ENCODE assay signal across 10 cellular contexts in the genomic region with DNA sequence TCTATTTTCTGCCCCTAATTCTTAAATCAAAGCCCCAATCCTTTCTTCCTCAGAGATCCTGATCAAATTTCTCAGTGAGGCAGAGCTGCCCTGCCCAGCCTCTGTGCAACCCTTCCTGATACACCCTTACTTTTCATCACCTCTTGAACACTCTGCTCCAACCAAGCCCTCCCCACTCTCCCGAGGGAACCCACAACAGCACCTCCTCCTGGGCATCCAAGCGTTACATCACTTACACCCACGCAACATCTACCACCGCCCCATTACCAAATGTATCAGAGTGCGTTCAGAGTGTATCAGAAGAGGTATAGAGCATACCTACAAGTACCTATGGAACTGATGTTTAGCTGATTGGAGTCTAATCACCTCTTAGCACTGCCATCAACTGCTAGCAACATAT.
DNase-seq lines count a peak whose midpoint lies in the region; ATAC-seq, FAIRE-seq and TF ChIP-seq lines count a peak whose summit lies in the region.
"Had no signal": no experiment of that assay in that cellular context is flagged by ENCODE, and none has a peak within 500 bp of the region (broad histone marks: within the 10 kb centered on the region; RNA-seq: fewer than 3 reads in every experiment).

No MANE protein-coding gene starts in this region.

- no peaks in the 10 kb centered on the region for H3K4me1 ChIP-seq in BE2C

- peaks cover 43% of the 10 kb centered on the region for H3K4me1 Mint-ChIP-seq in T-helper 2 cell treated with Interferon-gamma antibody and Interleukin-4, amounts not matched to agents 5 μg/mL and 100 μg/mL, for 36 hours (ENCODE audit: low read depth)

- peak overlapping the region; percentile 93 for H3K27ac Mint-ChIP-seq in T-helper 2 cell treated with Interferon-gamma antibody and Interleukin-4, amounts not matched to agents 5 μg/mL and 100 μg/mL, for 36 hours

- no peaks in the 10 kb centered on the region for H3K9me3 ChIP-seq in BE2C

- 0 out of 2 replicates have a peak, but pooled peaks have one; percentile 11 for TF ChIP-seq CTCF in BE2C (IDR thresholded peaks at IDR 0.05; ENCODE audit: low read depth, low read length)

- H3K27me3 ChIP-seq in BE2C, result no peaks in the 10 kb centered on the region

- H3K4me3 Mint-ChIP-seq in T-helper 2 cell treated with Interferon-gamma antibody and Interleukin-4, amounts not matched to agents 5 μg/mL and 100 μg/mL, for 36 hours, result peak overlapping the region; percentile 74

- H3K9me3 Mint-ChIP-seq in T-helper 2 cell treated with Interferon-gamma antibody and Interleukin-4, amounts not matched to agents 5 μg/mL and 100 μg/mL, for 36 hours, result peaks cover 5% of the 10 kb centered on the region

- FAIRE-seq in GM19239 (lab: Jason Lieb, UNC), result peak; percentile 69

- ATAC-seq in HG03565 (IDR thresholded peaks at IDR 0.05; ENCODE audit: unreplicated experiment), result no peak

- H3K36me3 Mint-ChIP-seq in T-helper 2 cell treated with Interferon-gamma antibody and Interleukin-4, amounts not matched to agents 5 μg/mL and 100 μg/mL, for 36 hours (ENCODE audit: low read depth), result peaks cover 33% of the 10 kb centered on the region

- peaks cover 5% of the 10 kb centered on the region for H3K36me3 ChIP-seq in BE2C

- H3K27me3 Mint-ChIP-seq in T-helper 2 cell treated with Interferon-gamma antibody and Interleukin-4, amounts not matched to agents 5 μg/mL and 100 μg/mL, for 36 hours (ENCODE audit: low read depth), result no peaks in the 10 kb centered on the region

- peak; percentile 13 for DNase-seq in BE2C
- no peak for DNase-seq in GM19239 (ENCODE audit: insufficient read length, low spot score)
- no peak for DNase-seq in T-helper 2 cell treated with Interferon-gamma antibody and Interleukin-4, amounts not matched to agents 5 μg/mL and 100 μg/mL, for 36 hours (ENCODE audit: low spot score)
- DNase-seq in iPS-NIHi11 (ENCODE audit: low spot score), result peak; percentile 35
- DNase-seq in MV-4-11 (lab: John Stamatoyannopoulos, UW), result no peak
- no peak for DNase-seq in AG08395 (ENCODE audit: low spot score)
- DNase-seq in NCI-H748 (lab: John Stamatoyannopoulos, UW; ENCODE audit: unreplicated experiment), result no peak
- DNase-seq: MM.1S, posterior cingulate gyrus had no signal

- H3K4me3 ChIP-seq in BE2C (ENCODE audit: low read depth, low read length), result no peak overlapping the region

Comparison
In these comparisons a context has a peak if more than half of its experiments do, and no peak if none do; other contexts are left out.
1. DNase-seq: peak in BE2C (single experiment) and iPS-NIHi11 (single experiment); none in GM19239 (single experiment), T-helper 2 cell treated with Interferon-gamma antibody and Interleukin-4, amounts not matched to agents 5 μg/mL and 100 μg/mL, for 36 hours (single experiment), MV-4-11 (single experiment), AG08395 (single experiment) and NCI-H748 (single experiment).